In the genomic region with DNA sequence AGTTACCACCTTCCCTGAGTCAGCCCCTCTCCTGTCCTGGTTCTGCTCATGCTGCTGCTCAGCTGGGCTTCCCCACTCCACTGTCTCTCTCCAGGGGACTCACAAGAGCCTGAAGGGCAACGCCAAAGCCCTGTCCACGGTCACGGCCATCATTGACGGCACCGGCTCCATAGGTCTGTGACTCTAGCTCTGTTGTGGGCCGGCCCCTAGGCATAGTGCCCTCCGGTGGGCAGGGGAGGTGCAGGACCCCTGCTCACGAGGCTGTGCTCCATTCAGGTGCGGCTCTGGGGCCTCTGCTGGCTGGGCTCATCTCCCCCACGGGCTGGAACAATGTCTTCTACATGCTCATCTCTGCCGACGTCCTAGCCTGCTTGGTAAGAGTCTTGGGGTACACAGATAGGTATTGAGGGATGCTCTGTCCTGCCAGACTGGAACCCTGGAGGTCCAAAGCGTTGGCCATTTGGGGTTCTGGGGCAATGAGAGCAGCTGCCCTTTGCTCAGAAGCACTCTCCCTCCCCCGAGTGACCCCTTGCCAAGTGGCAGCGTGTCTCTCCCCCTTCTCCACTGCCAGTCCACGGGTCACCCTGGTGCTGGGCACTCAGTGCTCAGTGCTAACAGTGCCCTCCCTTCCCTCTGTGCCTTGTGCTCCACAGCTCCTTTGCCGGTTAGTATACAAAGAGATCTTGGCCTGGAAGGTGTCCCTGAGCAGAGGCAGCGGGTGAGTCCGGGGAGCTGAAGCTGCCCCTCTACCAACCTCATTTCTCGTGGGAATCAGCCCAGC, we compare ENCODE assay signal across 1 cellular context.
TF ChIP-seq lines count a peak whose summit lies in the region.

No MANE protein-coding gene starts in this region.

TF ChIP-seq in HepG2, 621 proteins besides CTCF, POLR2A, EP300 and RAD21:
- TF ChIP-seq ZNF3 (CRISPR knock-in tag; IDR thresholded peaks at IDR 0.05), result no peak
- TF ChIP-seq, protein P1, sequence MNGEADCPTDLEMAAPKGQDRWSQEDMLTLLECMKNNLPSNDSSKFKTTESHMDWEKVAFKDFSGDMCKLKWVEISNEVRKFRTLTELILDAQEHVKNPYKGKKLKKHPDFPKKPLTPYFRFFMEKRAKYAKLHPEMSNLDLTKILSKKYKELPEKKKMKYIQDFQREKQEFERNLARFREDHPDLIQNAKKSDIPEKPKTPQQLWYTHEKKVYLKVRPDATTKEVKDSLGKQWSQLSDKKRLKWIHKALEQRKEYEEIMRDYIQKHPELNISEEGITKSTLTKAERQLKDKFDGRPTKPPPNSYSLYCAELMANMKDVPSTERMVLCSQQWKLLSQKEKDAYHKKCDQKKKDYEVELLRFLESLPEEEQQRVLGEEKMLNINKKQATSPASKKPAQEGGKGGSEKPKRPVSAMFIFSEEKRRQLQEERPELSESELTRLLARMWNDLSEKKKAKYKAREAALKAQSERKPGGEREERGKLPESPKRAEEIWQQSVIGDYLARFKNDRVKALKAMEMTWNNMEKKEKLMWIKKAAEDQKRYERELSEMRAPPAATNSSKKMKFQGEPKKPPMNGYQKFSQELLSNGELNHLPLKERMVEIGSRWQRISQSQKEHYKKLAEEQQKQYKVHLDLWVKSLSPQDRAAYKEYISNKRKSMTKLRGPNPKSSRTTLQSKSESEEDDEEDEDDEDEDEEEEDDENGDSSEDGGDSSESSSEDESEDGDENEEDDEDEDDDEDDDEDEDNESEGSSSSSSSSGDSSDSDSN (CRISPR knock-in tag; IDR thresholded peaks at IDR 0.05), result no peak
- no peak for TF ChIP-seq CBX1 (IDR thresholded peaks at IDR 0.05; ENCODE audit: low read depth)
- TF ChIP-seq, protein P2, sequence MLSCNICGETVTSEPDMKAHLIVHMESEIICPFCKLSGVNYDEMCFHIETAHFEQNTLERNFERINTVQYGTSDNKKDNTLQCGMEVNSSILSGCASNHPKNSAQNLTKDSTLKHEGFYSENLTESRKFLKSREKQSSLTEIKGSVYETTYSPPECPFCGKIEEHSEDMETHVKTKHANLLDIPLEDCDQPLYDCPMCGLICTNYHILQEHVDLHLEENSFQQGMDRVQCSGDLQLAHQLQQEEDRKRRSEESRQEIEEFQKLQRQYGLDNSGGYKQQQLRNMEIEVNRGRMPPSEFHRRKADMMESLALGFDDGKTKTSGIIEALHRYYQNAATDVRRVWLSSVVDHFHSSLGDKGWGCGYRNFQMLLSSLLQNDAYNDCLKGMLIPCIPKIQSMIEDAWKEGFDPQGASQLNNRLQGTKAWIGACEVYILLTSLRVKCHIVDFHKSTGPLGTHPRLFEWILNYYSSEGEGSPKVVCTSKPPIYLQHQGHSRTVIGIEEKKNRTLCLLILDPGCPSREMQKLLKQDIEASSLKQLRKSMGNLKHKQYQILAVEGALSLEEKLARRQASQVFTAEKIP (CRISPR knock-in tag; IDR thresholded peaks at IDR 0.05; ENCODE audit: borderline replicate concordance), result no peak
- no peak for TF ChIP-seq POLR2G (IDR thresholded peaks at IDR 0.05; ENCODE audit: low read depth, low read length)
